ENCODE assay signal across 31 cellular contexts in the genomic region with DNA sequence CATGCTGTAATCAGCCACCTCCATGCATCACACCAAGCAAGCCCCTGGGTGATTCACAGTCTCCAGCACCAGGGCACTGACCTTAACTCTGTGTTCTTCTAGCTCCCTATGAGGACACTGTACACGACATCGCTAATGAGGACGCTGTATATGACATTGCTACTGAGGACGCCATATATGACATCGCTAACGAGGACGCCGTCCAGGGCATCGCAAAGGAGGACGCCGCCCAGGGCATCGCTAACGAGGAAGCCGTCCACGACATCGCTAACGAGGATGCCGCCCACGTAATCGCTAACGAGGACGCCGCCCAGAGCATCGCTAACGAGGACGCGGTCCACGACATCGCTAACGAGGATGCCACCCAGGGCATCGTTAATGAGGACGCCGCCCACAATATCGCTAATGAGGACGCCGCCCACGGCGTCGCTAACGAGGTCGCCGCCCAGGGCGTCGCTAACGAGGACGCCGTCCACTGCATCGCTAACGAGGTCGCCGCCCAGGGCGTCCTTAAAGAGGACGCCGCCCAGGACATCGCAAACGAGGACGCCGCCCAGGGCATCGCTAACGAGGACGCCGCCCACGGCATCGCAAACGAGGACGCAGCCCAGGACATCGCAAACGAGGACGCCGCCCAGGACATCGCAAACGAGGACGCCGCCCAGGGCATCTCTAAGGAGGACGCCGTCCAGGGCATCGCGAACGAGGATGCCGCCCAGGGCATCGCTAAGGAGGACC.
"Had no signal": no experiment of that assay in that cellular context is flagged by ENCODE, and none has a peak within 500 bp of the region (broad histone marks: within the 10 kb centered on the region; RNA-seq: fewer than 3 reads in every experiment).

No MANE protein-coding gene starts in this region.

- H3K36me3 Mint-ChIP-seq: activated naive CD8-positive, alpha-beta T cell; naive thymus-derived CD8-positive, alpha-beta T cell had no signal

- H3K4me3 ChIP-seq: body of pancreas, gastrocnemius medialis, pancreas, right atrium auricular region, suprapubic skin, tibial artery had no signal

- DNase-seq: activated CD4-positive, alpha-beta T cell treated with anti-CD3 and anti-CD28 coated beads, Interleukin-2, amount 10 ng/mL, durations not matched to agents 7 days and 5 days; activated CD8-positive, alpha-beta T cell treated with anti-CD3 and anti-CD28 coated beads for 36 hours; activated naive CD4-positive, alpha-beta T cell treated with Interleukin-2 at 50 U/mL for 16 hours; activated T-cell treated with anti-CD3 and anti-CD28 coated beads, Interleukin-2, amount 50 U/mL, for 72 hours; aorta; body of pancreas; dermis blood vessel endothelial cell; effector CD8-positive, alpha-beta T cell; erythroblast; gastrocnemius medialis; glutamatergic neuron; kidney; left colon; mammary epithelial cell; midbrain; naive thymus-derived CD8-positive, alpha-beta T cell; stimulated activated CD4-positive, alpha-beta T cell treated with anti-CD3 and anti-CD28 coated beads, Interleukin-15, amount 100 ng/mL, for 24 hours; stimulated activated CD4-positive, alpha-beta T cell treated with anti-CD3 and anti-CD28 coated beads, Interleukin-2, amount 100 ng/mL, for 24 hours; stimulated activated naive CD4-positive, alpha-beta T cell; T-helper 17 cell; T1000; tibial artery; WERI-Rb-1 had no signal

- H3K9me3 ChIP-seq: body of pancreas, gastrocnemius medialis, neutrophil, pancreas, right atrium auricular region, suprapubic skin, tibial artery had no signal

- FAIRE-seq: colon, kidney, pancreas had no signal

- H3K27me3 ChIP-seq: body of pancreas, gastrocnemius medialis, neutrophil, pancreas, right atrium auricular region, suprapubic skin, tibial artery had no signal

- H3K36me3 ChIP-seq: gastrocnemius medialis, neutrophil, pancreas, right atrium auricular region, suprapubic skin, tibial artery, WERI-Rb-1 had no signal

- H3K4me1 ChIP-seq: body of pancreas, gastrocnemius medialis, pancreas, right atrium auricular region, suprapubic skin, tibial artery had no signal

- ATAC-seq: activated CD4-positive, CD25-positive, alpha-beta regulatory T cell treated with anti-CD3 and anti-CD28 coated beads, Interleukin-2, amount 50 U/mL, for 24 hours; activated CD8-positive, alpha-beta T cell treated with anti-CD3 and anti-CD28 coated beads for 36 hours; activated T-cell treated with anti-CD3 and anti-CD28 coated beads, Interleukin-2, amount 50 U/mL, for 72 hours; body of pancreas; gastrocnemius medialis; left colon; naive thymus-derived CD8-positive, alpha-beta T cell; pancreas; SK-N-SH treated with all-trans-retinoic acid at 6 μM for 48 hours; T-helper 17 cell had no signal

- H3K27ac Mint-ChIP-seq: activated CD4-positive, alpha-beta T cell treated with anti-CD3 and anti-CD28 coated beads, Interleukin-2, amount 10 ng/mL, durations not matched to agents 7 days and 5 days; activated CD8-positive, alpha-beta T cell treated with anti-CD3 and anti-CD28 coated beads for 36 hours; activated naive CD8-positive, alpha-beta T cell; activated T-cell treated with anti-CD3 and anti-CD28 coated beads, Interleukin-2, amount 50 U/mL, for 72 hours; naive thymus-derived CD8-positive, alpha-beta T cell; T-helper 17 cell had no signal

- H3K27ac ChIP-seq: body of pancreas, gastrocnemius medialis, neutrophil, pancreas, right atrium auricular region, suprapubic skin, tibial artery, WERI-Rb-1 had no signal

- H3K4me3 Mint-ChIP-seq: activated CD4-positive, alpha-beta T cell treated with anti-CD3 and anti-CD28 coated beads, Interleukin-2, amount 10 ng/mL, durations not matched to agents 7 days and 5 days; activated CD8-positive, alpha-beta T cell treated with anti-CD3 and anti-CD28 coated beads for 36 hours; activated naive CD8-positive, alpha-beta T cell; activated T-cell treated with anti-CD3 and anti-CD28 coated beads, Interleukin-2, amount 50 U/mL, for 72 hours; naive thymus-derived CD8-positive, alpha-beta T cell; T-helper 17 cell had no signal

- H3K9me3 Mint-ChIP-seq: activated CD8-positive, alpha-beta T cell treated with anti-CD3 and anti-CD28 coated beads for 36 hours; activated T-cell treated with anti-CD3 and anti-CD28 coated beads, Interleukin-2, amount 50 U/mL, for 72 hours; naive thymus-derived CD8-positive, alpha-beta T cell had no signal

- H3K4me1 Mint-ChIP-seq: activated CD4-positive, alpha-beta T cell treated with anti-CD3 and anti-CD28 coated beads, Interleukin-2, amount 10 ng/mL, durations not matched to agents 7 days and 5 days; naive thymus-derived CD8-positive, alpha-beta T cell; T-helper 17 cell had no signal

- H3K27me3 Mint-ChIP-seq: activated CD4-positive, alpha-beta T cell treated with anti-CD3 and anti-CD28 coated beads, Interleukin-2, amount 10 ng/mL, durations not matched to agents 7 days and 5 days; activated CD8-positive, alpha-beta T cell treated with anti-CD3 and anti-CD28 coated beads for 36 hours; activated naive CD8-positive, alpha-beta T cell; naive thymus-derived CD8-positive, alpha-beta T cell; T-helper 17 cell had no signal
